In genomic region chr6:143613749-143614148, GRCh38 we compare ENCODE assay signal across 20 cellular contexts.
"Had no signal": no experiment of that assay in that cellular context is flagged by ENCODE, and none has a peak within 500 bp of the region (broad histone marks: within the 10 kb centered on the region; RNA-seq: fewer than 3 reads in every experiment).

No MANE protein-coding gene starts in this region.

- H3K9me3 ChIP-seq: gastrocnemius medialis, heart right ventricle, left lung, ovary, right atrium auricular region, sigmoid colon, testis, vagina had no signal

- H3K36me3 Mint-ChIP-seq: naive B cell; stimulated activated naive B cell treated with anti-CD40 and anti-IgM and Interleukin-4, amounts not matched to agents 10 μg/mL and 1 μg/mL and 100 μg/mL, for 72 hours had no signal

- H3K27me3 ChIP-seq: gastrocnemius medialis, heart right ventricle, left lung, ovary, right atrium auricular region, sigmoid colon, testis, vagina had no signal

- DNase-seq: cerebellar nuclear complex; dermis blood vessel endothelial cell; effector CD4-positive, alpha-beta T cell; gastrocnemius medialis; heart right ventricle; immature natural killer cell; left lung; mesendoderm; naive B cell; ovary; sigmoid colon; stimulated activated CD4-positive, alpha-beta T cell treated with anti-CD3 and anti-CD28 coated beads, Interleukin-2, amount 100 ng/mL, for 24 hours; stimulated activated CD4-positive, alpha-beta T cell treated with anti-CD3 and anti-CD28 coated beads, Interleukin-4, amount 100 ng/mL, for 4 hours; stimulated activated naive B cell treated with anti-CD40 and anti-IgM and Interleukin-4, amounts not matched to agents 10 μg/mL and 1 μg/mL and 100 μg/mL, for 72 hours; stimulated activated naive CD8-positive, alpha-beta T cell treated with anti-CD3 and anti-CD28 coated beads, Interleukin-15, amount 100 ng/mL, for 72 hours; testis; trophoblast cell had no signal

- H3K4me3 Mint-ChIP-seq: stimulated activated naive B cell treated with anti-CD40 and anti-IgM and Interleukin-4, amounts not matched to agents 10 μg/mL and 1 μg/mL and 100 μg/mL, for 72 hours; stimulated activated naive CD8-positive, alpha-beta T cell treated with anti-CD3 and anti-CD28 coated beads, Interleukin-15, amount 100 ng/mL, for 72 hours had no signal

- H3K36me3 ChIP-seq: gastrocnemius medialis, heart right ventricle, left lung, ovary, right atrium auricular region, sigmoid colon, vagina had no signal

- H3K27me3 Mint-ChIP-seq: naive B cell; stimulated activated naive B cell treated with anti-CD40 and anti-IgM and Interleukin-4, amounts not matched to agents 10 μg/mL and 1 μg/mL and 100 μg/mL, for 72 hours had no signal

- ATAC-seq: gastrocnemius medialis; heart right ventricle; left lung; stimulated activated naive B cell treated with anti-CD40 and anti-IgM and Interleukin-4, amounts not matched to agents 10 μg/mL and 1 μg/mL and 100 μg/mL, for 72 hours; stimulated activated naive CD8-positive, alpha-beta T cell treated with anti-CD3 and anti-CD28 coated beads, Interleukin-15, amount 100 ng/mL, for 72 hours had no signal

- H3K4me3 ChIP-seq: ovary, right atrium auricular region, sigmoid colon, skin epidermis, vagina had no signal

- H3K4me1 ChIP-seq: gastrocnemius medialis, right atrium auricular region, sigmoid colon, testis, vagina had no signal

- H3K27ac ChIP-seq: gastrocnemius medialis, ovary, right atrium auricular region, sigmoid colon, skin epidermis, testis, vagina had no signal

- H3K27ac Mint-ChIP-seq: immature natural killer cell; naive B cell; stimulated activated naive B cell treated with anti-CD40 and anti-IgM and Interleukin-4, amounts not matched to agents 10 μg/mL and 1 μg/mL and 100 μg/mL, for 72 hours; stimulated activated naive CD8-positive, alpha-beta T cell treated with anti-CD3 and anti-CD28 coated beads, Interleukin-15, amount 100 ng/mL, for 72 hours had no signal

- H3K9me3 Mint-ChIP-seq: immature natural killer cell; stimulated activated naive B cell treated with anti-CD40 and anti-IgM and Interleukin-4, amounts not matched to agents 10 μg/mL and 1 μg/mL and 100 μg/mL, for 72 hours; stimulated activated naive CD8-positive, alpha-beta T cell treated with anti-CD3 and anti-CD28 coated beads, Interleukin-15, amount 100 ng/mL, for 72 hours had no signal
